ENCODE assay signal across 9 cellular contexts in the genomic region with DNA sequence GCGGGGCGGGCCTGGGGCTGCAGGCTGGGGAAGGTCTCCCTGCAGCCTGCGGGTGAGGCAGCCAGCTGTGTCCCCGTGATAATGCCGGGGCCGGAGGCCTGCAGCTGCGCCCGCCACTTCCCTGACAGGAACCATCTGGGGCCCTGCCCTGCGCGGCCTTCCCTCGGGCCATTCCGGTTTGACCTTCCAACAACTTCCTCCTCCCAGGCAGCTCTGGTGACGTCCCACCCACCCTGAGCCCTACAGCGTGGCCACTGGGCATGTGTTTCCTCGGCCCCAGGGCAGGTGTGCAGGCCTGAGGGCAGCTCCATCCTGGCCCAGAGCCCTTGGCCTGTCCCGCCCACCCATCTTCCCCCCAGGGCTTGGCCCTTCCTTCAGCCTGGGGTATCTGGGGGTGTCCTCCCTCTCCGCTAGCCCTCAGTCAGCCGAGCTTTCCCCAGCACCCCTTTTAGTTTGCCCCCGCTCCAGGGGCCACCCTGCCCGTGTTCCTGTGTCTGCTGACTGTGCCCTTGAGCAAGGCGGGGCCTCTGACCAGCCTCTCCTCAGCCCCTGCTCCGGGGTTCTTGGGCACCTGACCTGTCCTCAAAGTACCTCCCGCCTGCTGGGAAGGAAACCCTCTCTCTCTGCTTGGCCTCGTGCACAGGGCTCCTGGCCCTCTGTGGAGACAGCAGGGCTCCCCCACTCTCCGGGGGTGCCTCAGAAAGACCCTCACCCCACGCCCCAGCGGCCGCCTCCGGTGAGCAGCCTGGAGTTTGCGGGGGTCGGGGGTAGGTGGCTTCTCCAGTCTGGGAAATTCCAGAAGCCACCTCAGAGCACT. TPM values are rescaled to one million over a fixed set of nuclear protein-coding genes. Genes with fewer than 3 reads are reported as not detected.
A peak's percentile ranks its signal among the peaks of the same experiment; 100 is the strongest.
DNase-seq lines count a peak whose midpoint lies in the region; ATAC-seq, FAIRE-seq and TF ChIP-seq lines count a peak whose summit lies in the region.
"Had no signal": no experiment of that assay in that cellular context is flagged by ENCODE, and none has a peak within 500 bp of the region (broad histone marks: within the 10 kb centered on the region; RNA-seq: fewer than 3 reads in every experiment).

Gene CBFA2T3, minus strand, starts transcription at position 180 of the 817 bp plus-strand sequence. CDS start 400 bp downstream, outside the sequence.

- ATAC-seq in PC-3 (no peak), GM19324 (IDR thresholded peaks at IDR 0.05; ENCODE audit: low FRiP score, unreplicated experiment) (no peak)

- H2BK15ac ChIP-seq in H1 (ENCODE audit: low read length) = no peak within 1 kb of the TSS

- no peak within 1 kb of the TSS for H3K23ac ChIP-seq in H1 (ENCODE audit: insufficient read length)

- no peak within 1 kb of the TSS for H2BK12ac ChIP-seq in H1 (ENCODE audit: low read depth, low read length)

- H3K79me2 ChIP-seq in H1 (ENCODE audit: control insufficient read depth in 1 of 2, insufficient read depth in 2 of 2, low read length in 2 of 2) (no peaks in the 10 kb centered on the region), PC-3 (ENCODE audit: low read length) (no peaks in the 10 kb centered on the region)

- H3K27ac Mint-ChIP-seq in nephron progenitor cell = no peak within 1 kb of the TSS

- H2AK5ac ChIP-seq in H1 (ENCODE audit: low read depth, low read length) = no peak within 1 kb of the TSS

- H3K9me3 ChIP-seq in H1 (ENCODE audit: insufficient read depth in 2 of 2, low read depth in 1 of 2, low read length in 1 of 2) (no peaks in the 10 kb centered on the region), PC-3 (ENCODE audit: low read length) (no peaks in the 10 kb centered on the region)

- H2BK20ac ChIP-seq in H1 (ENCODE audit: low read length) = no peak within 1 kb of the TSS

- no peak for TF ChIP-seq RAD21 in H1 (IDR thresholded peaks at IDR 0.05 in 1 of 2, conservative IDR thresholded peaks at IDR 0.05 in 1 of 2; ENCODE audit: low read depth in 2 of 2, low read length in 2 of 2)

- H3K4me3 Mint-ChIP-seq in nephron progenitor cell = no peak within 1 kb of the TSS

- no peak within 1 kb of the TSS for H3K14ac ChIP-seq in H1 (ENCODE audit: insufficient read length)

- H3K27ac ChIP-seq in H1 (ENCODE audit: low read depth, low read length) (no peak within 1 kb of the TSS), PC-3 (ENCODE audit: low read length) (no peak within 1 kb of the TSS)

- no peaks in the 10 kb centered on the region for H3K36me3 Mint-ChIP-seq in nephron progenitor cell (ENCODE audit: low read depth)

- H3K4me2 ChIP-seq in H1 (ENCODE audit: insufficient read depth in 1 of 2, low read depth in 2 of 2, low read length in 2 of 2) = no peak within 1 kb of the TSS
- no peak within 1 kb of the TSS for H3K4me2 ChIP-seq in PC-3 (ENCODE audit: low read length)

- no peaks in the 10 kb centered on the region for H3K79me1 ChIP-seq in H1 (ENCODE audit: low read depth, low read length)

- no peak within 1 kb of the TSS for H3K4ac ChIP-seq in H1 (replicated peaks; ENCODE audit: insufficient read length, low read depth, low read length)

- intact Hi-C loops in PC-3 (cut with micrococcal nuclease) = no loop called here

- H3F3A ChIP-seq in PC-3 (ENCODE audit: low read length, unreplicated experiment) = no peaks in the 10 kb centered on the region

- POLR2A ChIA-PET in H1 (lab: Charles Lee; ENCODE audit: partially characterized antibody) (interaction anchor here (1.0 kb wide), 1 partner anchor 168 kb away, joined by 4 read pairs; no protein-coding TSS in a partner anchor), PC-3 (lab: Charles Lee; ENCODE audit: unreplicated experiment) (no interaction called here)

- peaks cover 13% of the 10 kb centered on the region; the same call in 1 of the 2 replicates for H3K23me2 ChIP-seq in H1 (ENCODE audit: low read depth, low read length)

- no peak within 1 kb of the TSS for H2AFZ ChIP-seq in H1 (ENCODE audit: low read length)
- no peak within 1 kb of the TSS for H2AFZ ChIP-seq in PC-3 (ENCODE audit: low read length)

- no peak for TF ChIP-seq CTCF in H1 (IDR thresholded peaks at IDR 0.05; ENCODE audit: control extremely low read depth in 1 of 3, insufficient read depth in 1 of 3, low read depth in 1 of 3, low read length in 3 of 3)
- TF ChIP-seq CTCF in nephron progenitor cell (IDR thresholded peaks at IDR 0.05) = no peak
- no peak for TF ChIP-seq CTCF in PC-3 (conservative IDR thresholded peaks at IDR 0.05; ENCODE audit: low read depth, low read length)

- H3K9me3 Mint-ChIP-seq in nephron progenitor cell = no peaks in the 10 kb centered on the region

- H3K4me1 ChIP-seq in H1 (replicated peaks in 1 of 4; ENCODE audit: control insufficient read depth in 3 of 4, insufficient read depth in 4 of 4, low read length in 3 of 4) = no peaks in the 10 kb centered on the region; a peak in 1 of 7 replicates
- no peaks in the 10 kb centered on the region for H3K4me1 ChIP-seq in PC-3 (ENCODE audit: insufficient read depth, low read length)

- no peak within 1 kb of the TSS for H2BK120ac ChIP-seq in H1 (replicated peaks; ENCODE audit: low read depth, low read length)

- H4K20me1 ChIP-seq in H1 (replicated peaks in 1 of 2; ENCODE audit: control insufficient read depth in 1 of 2, insufficient read depth in 2 of 2, low read length in 2 of 2) (peaks cover 0 to 1% of the 10 kb centered on the region in 2 experiments), PC-3 (ENCODE audit: low read length) (no peaks in the 10 kb centered on the region)

- peaks cover 35% of the 10 kb centered on the region for H3K4me1 Mint-ChIP-seq in nephron progenitor cell

- H3K27me3 ChIP-seq in H1 (replicated peaks in 1 of 4; ENCODE audit: control insufficient read depth in 3 of 4, extremely low read depth in 1 of 4, insufficient read depth in 3 of 4, low read length in 3 of 4) = no peaks in the 10 kb centered on the region
- H3K27me3 ChIP-seq in PC-3 (ENCODE audit: low read length) = no peaks in the 10 kb centered on the region

- no peak within 1 kb of the TSS for H3K9ac ChIP-seq in H1 (replicated peaks in 1 of 4; ENCODE audit: extremely low read depth in 1 of 4, low read depth in 3 of 4, low read length in 3 of 4)
- H3K9ac ChIP-seq in PC-3 (ENCODE audit: low read length) = no peak within 1 kb of the TSS

- H3K36me3 ChIP-seq in H1 (ENCODE audit: control insufficient read depth in 2 of 4, insufficient read depth in 4 of 4, low read length in 3 of 4) = no peaks in the 10 kb centered on the region
- H3K36me3 ChIP-seq in PC-3 (ENCODE audit: low read depth, low read length) = no peaks in the 10 kb centered on the region

- no peak for TF ChIP-seq POLR2A in H1 (IDR thresholded peaks at IDR 0.05; ENCODE audit: control extremely low read depth in 1 of 2, low read depth in 2 of 2, low read length in 2 of 2)

- no peak for FAIRE-seq in H1 (lab: Jason Lieb, UNC)

- H4K91ac ChIP-seq in H1 (replicated peaks; ENCODE audit: insufficient read length, low read length) = no peak within 1 kb of the TSS

- 0 out of 2 replicates have a peak within 1 kb of the TSS, but pooled peaks have one; percentile 19 for H3K18ac ChIP-seq in H1 (ENCODE audit: extremely low read depth, low read length)

- no peak within 1 kb of the TSS for H3K4me3 ChIP-seq in H1 (ENCODE audit: extremely low read depth in 1 of 4, insufficient read depth in 2 of 4, low read depth in 3 of 4, low read length in 4 of 4)
- H3K4me3 ChIP-seq in PC-3 (ENCODE audit: low read length) = no peak within 1 kb of the TSS

- 92% methylated on average over 8 of the region's 31 CpGs; no CpG with 5 or more reads in 1 of the 2 experiments for WGBS in H1 (ENCODE audit: extremely low coverage in 1 of 2, insufficient coverage in 1 of 2, insufficient read length in 1 of 2, insufficient replicate concordance in 2 of 2, low coverage in 1 of 2, low lambda C conversion rate in 2 of 2, missing lambda C conversion rate in 1 of 2), 2 experiments

- TF ChIP-seq EP300 in H1 (IDR thresholded peaks at IDR 0.05; ENCODE audit: borderline replicate concordance in 1 of 2, low read depth in 2 of 2, low read length in 2 of 2) = no peak

- CTCF ChIA-PET in H1 (lab: Charles Lee; ENCODE audit: partially characterized antibody) (interaction anchor here (0.9 to 1.4 kb wide), 3 partner anchors 8 to 33 kb away, joined by 3 read pairs; no protein-coding TSS in a partner anchor), PC-3 (lab: Charles Lee) (no interaction called here)

- no peak within 1 kb of the TSS for H2BK5ac ChIP-seq in H1 (ENCODE audit: low read depth, low read length)

- no peaks in the 10 kb centered on the region for H3K9me2 ChIP-seq in PC-3 (replicated peaks; ENCODE audit: low read length)

- no TSS peak for BruUV-seq in PC-3 (replicated peaks; lab: Mats Ljungman, UMichigan)

- DNase-seq in COLO668 (lab: John Stamatoyannopoulos, UW; ENCODE audit: unreplicated experiment) (peak; percentile 83), Kasumi-1 (lab: John Stamatoyannopoulos, UW) (peak; percentile 54 to 71), H1 (ENCODE audit: low read depth in 1 of 2, low spot score in 2 of 2) (no peak), nephron progenitor cell (peak; percentile 61), PC-3 (no peak)
- DNase-seq in central memory CD4-positive, alpha-beta T cell = no peak
- DNase-seq in activated T-cell treated with anti-CD3 and anti-CD28 coated beads, Interleukin-2, amount 50 U/mL, for 1 hour = no peak

- H3K27me3 Mint-ChIP-seq in nephron progenitor cell (ENCODE audit: low read depth, poor library complexity) = peaks cover 5% of the 10 kb centered on the region

- no peak within 1 kb of the TSS for H4K5ac ChIP-seq in H1 (ENCODE audit: insufficient read length, low read depth, low read length)

- no peak within 1 kb of the TSS for H3K56ac ChIP-seq in H1 (replicated peaks; ENCODE audit: insufficient read length, low read depth, low read length)

- peak within 1 kb of the TSS; percentile 25 for H4K8ac ChIP-seq in H1 (ENCODE audit: extremely low read depth, insufficient read depth, low read length)

TF ChIP-seq in H1, 55 proteins besides CTCF, POLR2A, EP300 and RAD21:
- TF ChIP-seq JUND (IDR thresholded peaks at IDR 0.05; ENCODE audit: low read length) (no peak), GABPA (IDR thresholded peaks at IDR 0.05; ENCODE audit: borderline replicate concordance, insufficient read depth, low read length) (peak; percentile 32; the same call in 1 of the 2 replicates)

RNA-seq across cellular contexts. Expression of gene CBFA2T3, which starts in this region (rescaled TPM):
- 1.3 and 2.7 TPM in 2 replicates for total RNA-seq in H1 (2021; fragmentation: NEBNext Ultra II Directional; extraction: Animal tissue kit (Norgen Biotek cat#: 25700))
- polyA plus RNA-seq in H1 (2011; rRNA removed) = 0.51 and 1.5 TPM in 2 replicates
- polyA plus RNA-seq in H1 (2011; cell fraction: cytosol; rRNA removed) = 0.62 TPM
- 3.9 TPM for polyA plus RNA-seq in H1 (2011; cell fraction: nucleus; rRNA removed)
- 0.99 to 1.7 TPM (median 1.2 TPM) in 4 replicates for polyA plus RNA-seq in H1 (2012, experiment 1 of 2)
- polyA plus RNA-seq in H1 (2012, experiment 2 of 2) = 1.1 TPM
- 1.6 TPM for polyA plus RNA-seq in H1 (2013, experiment 1 of 2)
- polyA plus RNA-seq in H1 (2013, experiment 2 of 2) = 1.2 TPM
- polyA minus RNA-seq in H1 (2011; rRNA and poly(A)+ RNA removed) = 0.59 and 0.66 TPM in 2 replicates
- polyA minus RNA-seq in H1 (2011; cell fraction: cytosol; rRNA and poly(A)+ RNA removed) = 2.9 TPM
- polyA minus RNA-seq in H1 (2011; cell fraction: nucleus; rRNA and poly(A)+ RNA removed) = 2.1 TPM
- not detected in 2 replicates for total RNA-seq in PC-3 (2014; rRNA removed)
- total RNA-seq: Daoy had no signal

Comparison
In these comparisons a context has a peak if more than half of its experiments do, and no peak if none do; other contexts are left out.
1. DNase-seq: peak in COLO668 (single experiment), Kasumi-1 (2 of 2) and nephron progenitor cell (single experiment); none in H1 (0 of 2), PC-3 (single experiment), central memory CD4-positive, alpha-beta T cell (single experiment) and activated T-cell treated with anti-CD3 and anti-CD28 coated beads, Interleukin-2, amount 50 U/mL, for 1 hour (single experiment).